In genomic region chr4:118629697-118630096, GRCh38 we compare ENCODE assay signal across 8 cellular contexts. TPM values are rescaled to one million over a fixed set of nuclear protein-coding genes. Genes with fewer than 3 reads are reported as not detected.
DNase-seq lines count a peak whose midpoint lies in the region; ATAC-seq and TF ChIP-seq lines count a peak whose summit lies in the region.
"Not testable (repeated sequence)": the region's sequence is repeated elsewhere in the genome, so short reads cannot be mapped to it uniquely, and the experiment has no call there.

No MANE protein-coding gene starts in this region.

- not testable (repeated sequence) for H3K4me3 ChIP-seq in CD8-positive, alpha-beta T cell (ENCODE audit: low read depth, low read length); PC-3 (ENCODE audit: low read length); astrocyte of the spinal cord (ENCODE audit: low read depth, low read length)

- not testable (repeated sequence) for H3K9ac ChIP-seq in PC-3 (ENCODE audit: low read length)

- not testable (repeated sequence) for H3K36me3 ChIP-seq in CD8-positive, alpha-beta T cell (ENCODE audit: insufficient read depth, low read length); PC-3 (ENCODE audit: low read depth, low read length)

- H3K27ac Mint-ChIP-seq in CD8-positive, alpha-beta T cell, result peak overlapping the region; percentile 27
- peak overlapping the region; percentile 3 for H3K27ac Mint-ChIP-seq in activated CD4-positive, alpha-beta T cell treated with anti-CD3 and anti-CD28 coated beads, Interleukin-2, amount 10 ng/mL, durations not matched to agents 24 days and 14 days
- peak overlapping the region; percentile 86 for H3K27ac Mint-ChIP-seq in type B pancreatic cell

- not testable (repeated sequence) for H3K4me2 ChIP-seq in PC-3 (ENCODE audit: low read length)

- not testable (repeated sequence) for H3K27me3 ChIP-seq in CD8-positive, alpha-beta T cell (ENCODE audit: insufficient read depth, low read length); PC-3 (ENCODE audit: low read length)

- not testable (repeated sequence) for H3F3A ChIP-seq in PC-3 (ENCODE audit: low read length, unreplicated experiment)

- H3K9me3 Mint-ChIP-seq in CD8-positive, alpha-beta T cell; activated CD4-positive, alpha-beta T cell treated with anti-CD3 and anti-CD28 coated beads, Interleukin-2, amount 10 ng/mL, durations not matched to agents 24 days and 14 days; type B pancreatic cell: not testable (repeated sequence)

- H3K79me2 ChIP-seq in PC-3 (ENCODE audit: low read length), result not testable (repeated sequence)

- DNase-seq in CD8-positive, alpha-beta T cell; activated CD4-positive, alpha-beta T cell treated with anti-CD3 and anti-CD28 coated beads, Interleukin-2, amount 10 ng/mL, durations not matched to agents 24 days and 14 days; type B pancreatic cell (ENCODE audit: extremely low spot score, unreplicated experiment): not testable (repeated sequence)
- DNase-seq in HS-5 (ENCODE audit: low read depth) (peak; percentile 55), PC-3 (peak; percentile 44), astrocyte of the spinal cord (ENCODE audit: low read depth, low spot score) (peak; percentile 22), fibroblast of gingiva (ENCODE audit: low read depth) (peak; percentile 42), lung microvascular endothelial cell (ENCODE audit: low read depth in 2 of 2) (peak; percentile 26 to 60)

- not testable (repeated sequence) for TF ChIP-seq CTCF in CD8-positive, alpha-beta T cell (IDR thresholded peaks at IDR 0.05); PC-3 (conservative IDR thresholded peaks at IDR 0.05; ENCODE audit: low read depth, low read length); astrocyte of the spinal cord (IDR thresholded peaks at IDR 0.05; ENCODE audit: low read depth, low read length); type B pancreatic cell (conservative IDR thresholded peaks at IDR 0.05)

- H3K36me3 Mint-ChIP-seq in CD8-positive, alpha-beta T cell, result peaks cover 28% of the 10 kb centered on the region
- peaks cover 20% of the 10 kb centered on the region for H3K36me3 Mint-ChIP-seq in activated CD4-positive, alpha-beta T cell treated with anti-CD3 and anti-CD28 coated beads, Interleukin-2, amount 10 ng/mL, durations not matched to agents 24 days and 14 days (ENCODE audit: low read depth)
- H3K36me3 Mint-ChIP-seq in type B pancreatic cell, result not testable (repeated sequence)

- in situ Hi-C loops in astrocyte of the spinal cord (cut with HindIII; ENCODE audit: low sequenced_read_pairs), result not testable (repeated sequence)

- POLR2A ChIA-PET in CD8-positive, alpha-beta T cell (lab: Charles Lee); PC-3 (lab: Charles Lee; ENCODE audit: unreplicated experiment): not testable (repeated sequence)

- not testable (repeated sequence) for H3K4me3 Mint-ChIP-seq in CD8-positive, alpha-beta T cell; activated CD4-positive, alpha-beta T cell treated with anti-CD3 and anti-CD28 coated beads, Interleukin-2, amount 10 ng/mL, durations not matched to agents 24 days and 14 days; type B pancreatic cell

- ATAC-seq in CD8-positive, alpha-beta T cell; PC-3: not testable (repeated sequence)

- H2AFZ ChIP-seq in PC-3 (ENCODE audit: low read length), result not testable (repeated sequence)

- not testable (repeated sequence) for H3K27me3 Mint-ChIP-seq in CD8-positive, alpha-beta T cell (ENCODE audit: low read depth); activated CD4-positive, alpha-beta T cell treated with anti-CD3 and anti-CD28 coated beads, Interleukin-2, amount 10 ng/mL, durations not matched to agents 24 days and 14 days; type B pancreatic cell

- H3K27ac ChIP-seq in CD8-positive, alpha-beta T cell (ENCODE audit: low read depth, low read length); PC-3 (ENCODE audit: low read length): not testable (repeated sequence)

- intact Hi-C loops in CD8-positive, alpha-beta T cell (cut with DNase I, micrococcal nuclease); PC-3 (cut with micrococcal nuclease); activated CD4-positive, alpha-beta T cell treated with anti-CD3 and anti-CD28 coated beads, Interleukin-2, amount 10 ng/mL, durations not matched to agents 24 days and 14 days (cut with micrococcal nuclease): not testable (repeated sequence)

- BruUV-seq in PC-3 (replicated peaks; lab: Mats Ljungman, UMichigan), result not testable (repeated sequence)

- CTCF ChIA-PET in CD8-positive, alpha-beta T cell (lab: Charles Lee), result not testable (repeated sequence)
- CTCF ChIA-PET in PC-3 (lab: Charles Lee), result interaction anchor here (0.5 kb wide), 1 partner anchor 660 kb away, joined by 5 read pairs; no protein-coding TSS in a partner anchor

- not testable (repeated sequence) for H3K4me1 ChIP-seq in CD8-positive, alpha-beta T cell (ENCODE audit: insufficient read depth, low read length); PC-3 (ENCODE audit: insufficient read depth, low read length)

- not testable (repeated sequence) for H3K9me2 ChIP-seq in PC-3 (replicated peaks; ENCODE audit: low read length)

- H3K9me3 ChIP-seq in CD8-positive, alpha-beta T cell (ENCODE audit: low read length); PC-3 (ENCODE audit: low read length): not testable (repeated sequence)

- not testable (repeated sequence) for H3K4me1 Mint-ChIP-seq in CD8-positive, alpha-beta T cell (ENCODE audit: low read depth); activated CD4-positive, alpha-beta T cell treated with anti-CD3 and anti-CD28 coated beads, Interleukin-2, amount 10 ng/mL, durations not matched to agents 24 days and 14 days; type B pancreatic cell (ENCODE audit: unreplicated experiment)

- H4K20me1 ChIP-seq in PC-3 (ENCODE audit: low read length), result not testable (repeated sequence)

RNA-seq across cellular contexts. Expression of gene METTL14, which starts 55.5 kb away (rescaled TPM):
- 10 to 100 TPM; 68.8 to 70.2 TPM for total RNA-seq in CD8-positive, alpha-beta T cell
- total RNA-seq in PC-3 (2014; rRNA removed) (9.5 and 15.4 TPM in 2 replicates), lung microvascular endothelial cell (8.7 and 8.9 TPM in 2 replicates), type B pancreatic cell (ENCODE audit: low replicate concordance) (48.2 and 53.8 TPM in 2 replicates)
- 50.2 and 51.9 TPM in 2 replicates for total RNA-seq in activated CD4-positive, alpha-beta T cell treated with anti-CD3 and anti-CD28 coated beads, Interleukin-2, amount 10 ng/mL, durations not matched to agents 24 days and 14 days

Comparison
In these comparisons a context has a peak if more than half of its experiments do, and no peak if none do; other contexts are left out.
1. H3K27ac Mint-ChIP-seq: peak in every context shown above with its lines; median percentile 86 in type B pancreatic cell; 27 in CD8-positive, alpha-beta T cell; 3 in activated CD4-positive, alpha-beta T cell treated with anti-CD3 and anti-CD28 coated beads, Interleukin-2, amount 10 ng/mL, durations not matched to agents 24 days and 14 days.